8 cellular contexts compared by ENCODE assay signal in genomic region chr7:112550468-112551060, GRCh38.
A peak's percentile ranks its signal among the peaks of the same experiment; 100 is the strongest.
DNase-seq lines count a peak whose midpoint lies in the region; ATAC-seq and TF ChIP-seq lines count a peak whose summit lies in the region.

No MANE protein-coding gene starts in this region.

- H3K27ac ChIP-seq in PC-9 (no peak overlapping the region), dorsolateral prefrontal cortex (no peak overlapping the region), mesendoderm (ENCODE audit: low read depth, low read length) (no peak overlapping the region)

- H3K9me2 ChIP-seq in PC-9 (ENCODE audit: insufficient read depth) = no peaks in the 10 kb centered on the region

- H3K36me3 ChIP-seq in PC-9 (ENCODE audit: low read depth) (no peaks in the 10 kb centered on the region), mesendoderm (ENCODE audit: control insufficient read depth, insufficient read depth, low read length) (no peaks in the 10 kb centered on the region)

- TF ChIP-seq CTCF in PC-9 (conservative IDR thresholded peaks at IDR 0.05) (peak; percentile 88), dorsolateral prefrontal cortex (IDR thresholded peaks at IDR 0.05 in 54 of 56, conservative IDR thresholded peaks at IDR 0.05 in 2 of 56; ENCODE audit: low read depth in 1 of 56, partially characterized antibody in 56 of 56) (peak in 54 of 56 donors; percentile 44 to 83 (median 68))

- H2AK5ac ChIP-seq in mesendoderm (ENCODE audit: low read length) = no peak overlapping the region

- no peaks in the 10 kb centered on the region for H4K20me1 ChIP-seq in PC-9 (ENCODE audit: insufficient read depth)

- no peak overlapping the region for H3K27ac Mint-ChIP-seq in activated naive CD4-positive, alpha-beta T cell treated with anti-CD3 and anti-CD28 coated beads, Interleukin-2, amount 10 ng/mL, durations not matched to agents 7 days and 5 days

- H3K18ac ChIP-seq in mesendoderm (ENCODE audit: low read length) = no peak overlapping the region

- H3K4me1 ChIP-seq in PC-9 (replicated peaks; ENCODE audit: insufficient read depth) (no peaks in the 10 kb centered on the region), mesendoderm (ENCODE audit: control insufficient read depth, low read depth, low read length) (no peaks in the 10 kb centered on the region)

- H3K27me3 ChIP-seq in PC-9 (ENCODE audit: insufficient read depth, low read depth) = no peaks in the 10 kb centered on the region
- H3K27me3 ChIP-seq in dorsolateral prefrontal cortex = peaks cover 0 to 9% (median 0%) of the 10 kb centered on the region in 45 donors
- no peaks in the 10 kb centered on the region for H3K27me3 ChIP-seq in mesendoderm (ENCODE audit: insufficient read depth, low read length, poor library complexity)

- ATAC-seq in GM21367 (IDR thresholded peaks at IDR 0.05; ENCODE audit: unreplicated experiment) (peak; percentile 96), HG03558 (IDR thresholded peaks at IDR 0.05; ENCODE audit: extremely low read depth, unreplicated experiment) (peak; percentile 67)

- H3K9me3 ChIP-seq in PC-9 (ENCODE audit: insufficient read depth, low read depth) = no peaks in the 10 kb centered on the region

- H3K9ac ChIP-seq in mesendoderm (ENCODE audit: low read length) = no peak overlapping the region

- H3K27me3 Mint-ChIP-seq in activated naive CD4-positive, alpha-beta T cell treated with anti-CD3 and anti-CD28 coated beads, Interleukin-2, amount 10 ng/mL, durations not matched to agents 7 days and 5 days = no peaks in the 10 kb centered on the region

- no peak overlapping the region for H3K56ac ChIP-seq in mesendoderm (ENCODE audit: low read length)

- no peaks in the 10 kb centered on the region for H3K9me3 Mint-ChIP-seq in activated naive CD4-positive, alpha-beta T cell treated with anti-CD3 and anti-CD28 coated beads, Interleukin-2, amount 10 ng/mL, durations not matched to agents 7 days and 5 days

- H2AFZ ChIP-seq in PC-9 = no peak overlapping the region

- WGBS in mesendoderm (ENCODE audit: extremely low coverage, insufficient coverage, low lambda C conversion rate) = no CpG with 5 or more reads among the region's 2 CpGs

- H3K4me3 ChIP-seq in PC-9 = no peak overlapping the region
- no peak overlapping the region for H3K4me3 ChIP-seq in dorsolateral prefrontal cortex
- H3K4me3 ChIP-seq in mesendoderm (ENCODE audit: low read length) = no peak overlapping the region

- H3K4ac ChIP-seq in mesendoderm (ENCODE audit: low read depth, low read length) = no peak overlapping the region

- no peaks in the 10 kb centered on the region for H3K4me1 Mint-ChIP-seq in activated naive CD4-positive, alpha-beta T cell treated with anti-CD3 and anti-CD28 coated beads, Interleukin-2, amount 10 ng/mL, durations not matched to agents 7 days and 5 days

- H3K23ac ChIP-seq in mesendoderm (ENCODE audit: low read length) = no peak overlapping the region

- peak; percentile 26 for DNase-seq in activated naive CD4-positive, alpha-beta T cell treated with anti-CD3 and anti-CD28 coated beads, Interleukin-2, amount 10 ng/mL, durations not matched to agents 7 days and 5 days
- no peak for DNase-seq in activated naive CD4-positive, alpha-beta T cell treated with Interleukin-2 at 50 U/mL for 16 hours
- peak; percentile 15 to 44 for DNase-seq in PC-9
- DNase-seq in dorsolateral prefrontal cortex = no peak
- peak; percentile 70 for DNase-seq in mesendoderm
- no peak for DNase-seq in effector CD8-positive, alpha-beta T cell (lab: John Stamatoyannopoulos, UW)

- no peak overlapping the region for H3K4me3 Mint-ChIP-seq in activated naive CD4-positive, alpha-beta T cell treated with anti-CD3 and anti-CD28 coated beads, Interleukin-2, amount 10 ng/mL, durations not matched to agents 7 days and 5 days

- CTCF ChIA-PET in activated naive CD4-positive, alpha-beta T cell treated with anti-CD3 and anti-CD28 coated beads, Interleukin-2, amount 10 ng/mL, durations not matched to agents 7 days and 5 days (lab: Charles Lee) = interaction anchor here (0.7 to 2.7 kb wide), 10 partner anchors 13 to 872 kb away, joined by 3 to 23 read pairs (median 3); no protein-coding TSS in a partner anchor
- CTCF ChIA-PET in PC-9 (lab: Charles Lee) = interaction anchor here (0.6 kb wide), 1 partner anchor 541 kb away, joined by 4 read pairs; no protein-coding TSS in a partner anchor

- H2BK15ac ChIP-seq in mesendoderm (replicated peaks; ENCODE audit: low read depth) = no peak overlapping the region

- intact Hi-C loops in PC-9 (cut with micrococcal nuclease; ENCODE audit: unreplicated experiment) (loop anchor here (1.0 to 2.0 kb wide), 4 partner anchors 348 to 1148 kb away; no protein-coding TSS in a partner anchor), dorsolateral prefrontal cortex (cut with DNase I) (loop anchor here in 1 of 2 donors (5.0 kb wide), 1 partner anchor 872 kb away; no protein-coding TSS in a partner anchor)

- no peaks in the 10 kb centered on the region for H3K36me3 Mint-ChIP-seq in activated naive CD4-positive, alpha-beta T cell treated with anti-CD3 and anti-CD28 coated beads, Interleukin-2, amount 10 ng/mL, durations not matched to agents 7 days and 5 days

- H4K5ac ChIP-seq in mesendoderm (ENCODE audit: low read length) = no peak overlapping the region

- H3K4me2 ChIP-seq in PC-9 (no peak overlapping the region), mesendoderm (ENCODE audit: low read length) (no peak overlapping the region)

- H4K8ac ChIP-seq in mesendoderm (ENCODE audit: low read depth, low read length) = no peak overlapping the region

- no peak overlapping the region for H2BK120ac ChIP-seq in mesendoderm (ENCODE audit: low read depth, low read length)

- POLR2A ChIA-PET in PC-9 (lab: Charles Lee; ENCODE audit: unreplicated experiment) = no interaction called here

- H3K79me2 ChIP-seq in PC-9 (ENCODE audit: low read depth) (no peaks in the 10 kb centered on the region), mesendoderm (ENCODE audit: control insufficient read depth, insufficient read depth, low read length) (no peaks in the 10 kb centered on the region)

- no TSS peak for BruUV-seq in PC-9 (replicated peaks; lab: Mats Ljungman, UMichigan)

- H2BK5ac ChIP-seq in mesendoderm (ENCODE audit: low read length) = no peak overlapping the region

- H3K79me1 ChIP-seq in mesendoderm (ENCODE audit: low read length) = no peaks in the 10 kb centered on the region

- no peaks in the 10 kb centered on the region for H3F3A ChIP-seq in PC-9 (ENCODE audit: insufficient read depth, low read depth)

Comparison
In these comparisons a context has a peak if more than half of its experiments do, and no peak if none do; other contexts are left out.
1. DNase-seq: peak in activated naive CD4-positive, alpha-beta T cell treated with anti-CD3 and anti-CD28 coated beads, Interleukin-2, amount 10 ng/mL, durations not matched to agents 7 days and 5 days (single experiment), PC-9 (2 of 2) and mesendoderm (single experiment); none in activated naive CD4-positive, alpha-beta T cell treated with Interleukin-2 at 50 U/mL for 16 hours (single experiment), dorsolateral prefrontal cortex (0 of 10) and effector CD8-positive, alpha-beta T cell (single experiment).